In the genomic region with DNA sequence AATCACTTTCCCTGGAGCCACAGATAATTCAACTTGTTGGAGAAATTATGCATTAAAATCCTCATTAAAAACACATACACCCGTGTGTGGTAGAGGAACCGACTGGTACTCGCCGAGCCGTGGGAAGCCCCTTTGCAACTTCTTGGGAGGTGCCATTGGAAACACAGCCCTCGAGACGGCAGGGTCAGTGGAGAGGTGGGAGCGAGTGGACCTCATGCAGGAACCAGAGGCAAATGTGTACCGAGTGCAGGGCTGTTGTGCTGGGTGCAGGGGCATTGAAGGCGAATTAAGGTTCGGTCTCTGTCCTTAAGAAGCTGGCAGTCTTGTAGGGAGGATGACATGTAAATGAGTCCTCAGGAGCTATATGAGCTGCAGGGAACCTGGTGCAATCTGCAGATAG, we compare ENCODE assay signal across 20 cellular contexts.
A peak's percentile ranks its signal among the peaks of the same experiment; 100 is the strongest.
DNase-seq lines count a peak whose midpoint lies in the region; ATAC-seq, FAIRE-seq and TF ChIP-seq lines count a peak whose summit lies in the region.
"Had no signal": no experiment of that assay in that cellular context is flagged by ENCODE, and none has a peak within 500 bp of the region (broad histone marks: within the 10 kb centered on the region; RNA-seq: fewer than 3 reads in every experiment).

No MANE protein-coding gene starts in this region.

- peaks cover 5% of the 10 kb centered on the region for H3K4me1 Mint-ChIP-seq in activated T-helper 17 cell treated with anti-CD3 and anti-CD28 coated beads, Interleukin-2, amount 50 U/mL, for 72 hours
- H3K4me1 Mint-ChIP-seq in dendritic cell treated with granulocyte-macrophage colony-stimulating factor and Interleukin-4, amounts not matched to agents 40 ng/mL and 50 ng/mL, for 4 days (ENCODE audit: low read depth) = peaks cover 33% of the 10 kb centered on the region
- peaks cover 18 to 34% (median 28%) of the 10 kb centered on the region in 3 donors for H3K4me1 Mint-ChIP-seq in naive B cell
- no peaks in the 10 kb centered on the region for H3K4me1 Mint-ChIP-seq in natural killer cell treated with Interleukin-12 subunit alpha and Interleukin-12 subunit beta and Interleukin-15 and Interleukin-18, amount 100 ng/mL, for 72 hours (ENCODE audit: low read depth in 2 of 2)

- intact Hi-C loops in dendritic cell treated with granulocyte-macrophage colony-stimulating factor and Interleukin-4, amounts not matched to agents 40 ng/mL and 50 ng/mL, for 4 days (cut with micrococcal nuclease) = no loop called here
- intact Hi-C loops in pancreas (cut with DNase I) = no loop called here

- no peak overlapping the region for H3K4me3 Mint-ChIP-seq in activated T-helper 17 cell treated with anti-CD3 and anti-CD28 coated beads, Interleukin-2, amount 50 U/mL, for 72 hours
- no peak overlapping the region for H3K4me3 Mint-ChIP-seq in dendritic cell treated with granulocyte-macrophage colony-stimulating factor and Interleukin-4, amounts not matched to agents 40 ng/mL and 50 ng/mL, for 4 days
- H3K4me3 Mint-ChIP-seq in naive B cell = no peak overlapping the region
- H3K4me3 Mint-ChIP-seq in natural killer cell treated with Interleukin-12 subunit alpha and Interleukin-12 subunit beta and Interleukin-15 and Interleukin-18, amount 100 ng/mL, for 72 hours = no peak overlapping the region
- H3K4me3 Mint-ChIP-seq: B cell; CD8-positive, alpha-beta T cell; HFFc6 had no signal

- no peaks in the 10 kb centered on the region for H3K36me3 Mint-ChIP-seq in activated T-helper 17 cell treated with anti-CD3 and anti-CD28 coated beads, Interleukin-2, amount 50 U/mL, for 72 hours (ENCODE audit: low read depth)
- peaks cover 89% of the 10 kb centered on the region for H3K36me3 Mint-ChIP-seq in dendritic cell treated with granulocyte-macrophage colony-stimulating factor and Interleukin-4, amounts not matched to agents 40 ng/mL and 50 ng/mL, for 4 days (ENCODE audit: low read depth)
- H3K36me3 Mint-ChIP-seq in naive B cell = peaks cover 27 to 34% of the 10 kb centered on the region in 2 donors
- no peaks in the 10 kb centered on the region for H3K36me3 Mint-ChIP-seq in natural killer cell treated with Interleukin-12 subunit alpha and Interleukin-12 subunit beta and Interleukin-15 and Interleukin-18, amount 100 ng/mL, for 72 hours

- no peak overlapping the region for H3K4me3 ChIP-seq in pancreas
- H3K4me3 ChIP-seq: BLaER1, HAP-1 had no signal

- no peaks in the 10 kb centered on the region for H3K36me3 ChIP-seq in pancreas
- H3K36me3 ChIP-seq: HAP-1 had no signal

- no peaks in the 10 kb centered on the region for H3K4me1 ChIP-seq in pancreas
- H3K4me1 ChIP-seq: Caco-2, HAP-1 had no signal

- peak overlapping the region; percentile 25 for H3K27ac Mint-ChIP-seq in activated T-helper 17 cell treated with anti-CD3 and anti-CD28 coated beads, Interleukin-2, amount 50 U/mL, for 72 hours
- peak overlapping the region; percentile 22 for H3K27ac Mint-ChIP-seq in dendritic cell treated with granulocyte-macrophage colony-stimulating factor and Interleukin-4, amounts not matched to agents 40 ng/mL and 50 ng/mL, for 4 days
- H3K27ac Mint-ChIP-seq in naive B cell = peak overlapping the region in 4 of 6 donors; percentile 20 to 88 (median 70)
- H3K27ac Mint-ChIP-seq in natural killer cell treated with Interleukin-12 subunit alpha and Interleukin-12 subunit beta and Interleukin-15 and Interleukin-18, amount 100 ng/mL, for 72 hours = no peak overlapping the region
- H3K27ac Mint-ChIP-seq: B cell; CD4-positive, CD25-positive, alpha-beta regulatory T cell; CD8-positive, alpha-beta T cell; HFFc6 had no signal

- H3K27ac ChIP-seq in pancreas = no peak overlapping the region
- H3K27ac ChIP-seq: BLaER1, C4-2B had no signal

- no peak for TF ChIP-seq CTCF in pancreas (IDR thresholded peaks at IDR 0.05)

- no peaks in the 10 kb centered on the region for H3K27me3 Mint-ChIP-seq in activated T-helper 17 cell treated with anti-CD3 and anti-CD28 coated beads, Interleukin-2, amount 50 U/mL, for 72 hours
- no peaks in the 10 kb centered on the region for H3K27me3 Mint-ChIP-seq in dendritic cell treated with granulocyte-macrophage colony-stimulating factor and Interleukin-4, amounts not matched to agents 40 ng/mL and 50 ng/mL, for 4 days
- H3K27me3 Mint-ChIP-seq in naive B cell = no peaks in the 10 kb centered on the region
- H3K27me3 Mint-ChIP-seq in natural killer cell treated with Interleukin-12 subunit alpha and Interleukin-12 subunit beta and Interleukin-15 and Interleukin-18, amount 100 ng/mL, for 72 hours = no peaks in the 10 kb centered on the region
- H3K27me3 Mint-ChIP-seq: B cell; CD4-positive, CD25-positive, alpha-beta regulatory T cell had no signal

- ATAC-seq in activated T-helper 17 cell treated with anti-CD3 and anti-CD28 coated beads, Interleukin-2, amount 50 U/mL, for 72 hours (replicated peaks) = no peak
- no peak for ATAC-seq in naive B cell (ENCODE audit: low read depth in 2 of 2)
- ATAC-seq in pancreas = no peak
- no peak for ATAC-seq in natural killer cell treated with Interleukin-12 subunit alpha and Interleukin-12 subunit beta and Interleukin-15 and Interleukin-18, amount 100 ng/mL, for 72 hours
- ATAC-seq: CD8-positive, alpha-beta T cell had no signal

- FAIRE-seq in pancreas (lab: Jason Lieb, UNC) = no peak
- FAIRE-seq: G401.6, GM12892, H54 had no signal

- no peaks in the 10 kb centered on the region for H3K9me3 Mint-ChIP-seq in activated T-helper 17 cell treated with anti-CD3 and anti-CD28 coated beads, Interleukin-2, amount 50 U/mL, for 72 hours
- H3K9me3 Mint-ChIP-seq in dendritic cell treated with granulocyte-macrophage colony-stimulating factor and Interleukin-4, amounts not matched to agents 40 ng/mL and 50 ng/mL, for 4 days = no peaks in the 10 kb centered on the region
- no peaks in the 10 kb centered on the region for H3K9me3 Mint-ChIP-seq in naive B cell
- H3K9me3 Mint-ChIP-seq in natural killer cell treated with Interleukin-12 subunit alpha and Interleukin-12 subunit beta and Interleukin-15 and Interleukin-18, amount 100 ng/mL, for 72 hours = no peaks in the 10 kb centered on the region
- H3K9me3 Mint-ChIP-seq: CD8-positive, alpha-beta T cell; HFFc6 had no signal

- DNase-seq in naive B cell (no peak), pancreas (no peak), mucosa of gallbladder (ENCODE audit: low spot score) (no peak)
- no peak for DNase-seq in natural killer cell treated with Interleukin-12 subunit alpha and Interleukin-12 subunit beta and Interleukin-15 and Interleukin-18, amount 100 ng/mL, for 72 hours (ENCODE audit: low spot score)
- DNase-seq: Caco-2; CD4-positive, CD25-positive, alpha-beta regulatory T cell; CD8-positive, alpha-beta T cell; DMS153; DND-41; GOT3; HFFc6 had no signal

- no peaks in the 10 kb centered on the region for H3K9me3 ChIP-seq in pancreas
- H3K9me3 ChIP-seq: BLaER1, Caco-2, HAP-1 had no signal

- WGBS in pancreas, 2 donors = 91% methylated on average over 11 of the region's 11 CpGs

- no peaks in the 10 kb centered on the region for H3K27me3 ChIP-seq in pancreas
- H3K27me3 ChIP-seq: BLaER1 had no signal

Comparison
In these comparisons a context has a peak if more than half of its experiments do, and no peak if none do; other contexts are left out.
1. H3K27ac Mint-ChIP-seq: peak in activated T-helper 17 cell treated with anti-CD3 and anti-CD28 coated beads, Interleukin-2, amount 50 U/mL, for 72 hours (single experiment), dendritic cell treated with granulocyte-macrophage colony-stimulating factor and Interleukin-4, amounts not matched to agents 40 ng/mL and 50 ng/mL, for 4 days (single experiment) and naive B cell (4 of 6); none in natural killer cell treated with Interleukin-12 subunit alpha and Interleukin-12 subunit beta and Interleukin-15 and Interleukin-18, amount 100 ng/mL, for 72 hours (0 of 2).